ENCODE assay signal across 22 cellular contexts in genomic region chr2:14720739-14721138, GRCh38.
"Had no signal": no experiment of that assay in that cellular context is flagged by ENCODE, and none has a peak within 500 bp of the region (broad histone marks: within the 10 kb centered on the region; RNA-seq: fewer than 3 reads in every experiment).

No MANE protein-coding gene starts in this region.

- H3K4me1 ChIP-seq: left ventricle myocardium inferior, neural progenitor cell, right atrium auricular region, right lobe of liver, tibial nerve, uterus had no signal

- ATAC-seq: mucosa of descending colon; naive thymus-derived CD8-positive, alpha-beta T cell; right lobe of liver; stimulated activated memory B cell treated with anti-CD40 and anti-IgM and Interleukin-4, amounts not matched to agents 10 μg/mL and 1 μg/mL and 100 μg/mL, for 72 hours; stimulated activated naive CD8-positive, alpha-beta T cell treated with anti-CD3 and anti-CD28 coated beads, Interleukin-15, amount 100 ng/mL, for 72 hours had no signal

- H3K4me3 ChIP-seq: left ventricle myocardium inferior, lung, mucosa of descending colon, neural progenitor cell, right atrium auricular region, right lobe of liver, smooth muscle cell, tibial nerve, uterus had no signal

- H3K9ac ChIP-seq: neural progenitor cell had no signal

- H2AFZ ChIP-seq: neural progenitor cell had no signal

- H3K36me3 ChIP-seq: left ventricle myocardium inferior, neural progenitor cell, neutrophil, right atrium auricular region, right lobe of liver, tibial nerve, uterus had no signal

- H3K27ac ChIP-seq: left ventricle myocardium inferior, neural progenitor cell, neutrophil, right atrium auricular region, right lobe of liver, tibial nerve, uterus had no signal

- H3K27me3 ChIP-seq: neural progenitor cell, neutrophil, right atrium auricular region, right lobe of liver, tibial nerve, uterus had no signal

- H3K9me3 ChIP-seq: left ventricle myocardium inferior, mucosa of descending colon, neutrophil, right atrium auricular region, right lobe of liver, tibial nerve, uterus had no signal

- DNase-seq: islet precursor cell; left ventricle myocardium inferior; mesendoderm; mucosa of descending colon; naive thymus-derived CD8-positive, alpha-beta T cell; occipital lobe; right lobe of liver; stimulated activated CD4-positive, alpha-beta T cell treated with anti-CD3 and anti-CD28 coated beads, Interleukin-1b, Interleukin-23, amount 100 ng/mL, for 48 hours; stimulated activated CD4-positive, alpha-beta T cell treated with anti-CD3 and anti-CD28 coated beads, Interleukin-2, amount 100 ng/mL, for 48 hours; stimulated activated CD4-positive, alpha-beta T cell treated with anti-CD3 and anti-CD28 coated beads, Interleukin-4, amount 100 ng/mL, for 4 hours; stimulated activated CD8-positive, alpha-beta memory T cell treated with anti-CD3 and anti-CD28 coated beads, Interleukin-4, amount 100 ng/mL, for 48 hours; stimulated activated naive CD4-positive, alpha-beta T cell treated with Interleukin-2 at 50 U/mL for 16 hours; stimulated activated naive CD8-positive, alpha-beta T cell treated with anti-CD3 and anti-CD28 coated beads, Interleukin-15, amount 100 ng/mL, for 72 hours; substantia nigra; uterus had no signal

- H3K4me2 ChIP-seq: neural progenitor cell, smooth muscle cell had no signal
